8 cellular contexts compared by ENCODE assay signal in genomic region chr12:3752096-3752709, GRCh38. TPM values are rescaled to one million over a fixed set of nuclear protein-coding genes. Genes with fewer than 3 reads are reported as not detected.
A peak's percentile ranks its signal among the peaks of the same experiment; 100 is the strongest.
DNase-seq lines count a peak whose midpoint lies in the region; ATAC-seq lines count a peak whose summit lies in the region.

No MANE protein-coding gene starts in this region.

- intact Hi-C loops in naive thymus-derived CD4-positive, alpha-beta T cell (cut with micrococcal nuclease), result loop anchor here (1.0 to 5.0 kb wide), 17 partner anchors 24 to 955 kb away; partner anchors contain the start of genes AKAP3 (in 1 of the 2), CCND2 (in 1 of the 2), FOXM1 (in 1 of the 2) and ITFG2 (in 1 of the 2)

- in situ Hi-C loops in Caki2 (cut with HindIII; ENCODE audit: low pct_unique_long_range_greater_than_20kb, low sequenced_read_pairs), result no loop called here

- H3K9ac ChIP-seq in subcutaneous abdominal adipose tissue (ENCODE audit: low read length in 5 of 5), result peak overlapping the region in 4 of 5 donors; percentile 1 to 71 (median 58)

- H3K36me3 Mint-ChIP-seq in naive thymus-derived CD4-positive, alpha-beta T cell, result peaks cover 2 to 45% (median 5%) of the 10 kb centered on the region in 5 donors

- peak; percentile 67 for ATAC-seq in GM21381 (IDR thresholded peaks at IDR 0.05; ENCODE audit: unreplicated experiment)
- ATAC-seq in naive thymus-derived CD4-positive, alpha-beta T cell, result peak; percentile 77

- DNase-seq in Caki2 (ENCODE audit: low read depth) (peak; percentile 34), HT1080 (ENCODE audit: low read depth) (peak; percentile 75), iPS-NIHi11 (ENCODE audit: low spot score) (no peak)
- DNase-seq in activated CD4-positive, CD25-positive, alpha-beta regulatory T cell treated with anti-CD3 and anti-CD28 coated beads, Interleukin-2, amount 50 U/mL, for 16 hours (ENCODE audit: low read depth, low spot score), result peak; percentile 30
- peak; percentile 6 for DNase-seq in effector CD8-positive, alpha-beta T cell (lab: John Stamatoyannopoulos, UW)
- DNase-seq in naive thymus-derived CD4-positive, alpha-beta T cell, result peak; percentile 29 to 78 (median 72)

- peak overlapping the region; percentile 89 to 100 (median 94) for H3K4me3 Mint-ChIP-seq in naive thymus-derived CD4-positive, alpha-beta T cell

- peak overlapping the region; percentile 93 for H3K27ac ChIP-seq in naive thymus-derived CD4-positive, alpha-beta T cell (ENCODE audit: low read depth, low read length)
- peak overlapping the region; percentile 66 for H3K27ac ChIP-seq in subcutaneous abdominal adipose tissue (ENCODE audit: low read depth, low read length)

- no peaks in the 10 kb centered on the region for H3K27me3 ChIP-seq in naive thymus-derived CD4-positive, alpha-beta T cell (ENCODE audit: control insufficient read depth in 2 of 2, insufficient read depth in 2 of 2, low read length in 2 of 2)
- peaks cover 0 to 15% (median 5%) of the 10 kb centered on the region in 5 donors for H3K27me3 ChIP-seq in subcutaneous abdominal adipose tissue (ENCODE audit: control insufficient read depth in 5 of 5, insufficient read depth in 4 of 5, low read length in 5 of 5)

- peaks cover 0 to under 1% (median 0%) of the 10 kb centered on the region in 3 experiments for H3K36me3 ChIP-seq in naive thymus-derived CD4-positive, alpha-beta T cell (ENCODE audit: control insufficient read depth in 2 of 3, insufficient read depth in 3 of 3, low read length in 3 of 3)
- H3K36me3 ChIP-seq in subcutaneous abdominal adipose tissue (ENCODE audit: control insufficient read depth in 5 of 5, insufficient read depth in 5 of 5, low read length in 5 of 5), result no peaks in the 10 kb centered on the region

- peaks cover 46 to 77% (median 63%) of the 10 kb centered on the region in 7 donors for H3K4me1 Mint-ChIP-seq in naive thymus-derived CD4-positive, alpha-beta T cell

- no peaks in the 10 kb centered on the region for H3K27me3 Mint-ChIP-seq in naive thymus-derived CD4-positive, alpha-beta T cell

- H3K27ac Mint-ChIP-seq in naive thymus-derived CD4-positive, alpha-beta T cell, result peak overlapping the region; percentile 93 to 100 (median 97)

- POLR2A ChIA-PET in naive thymus-derived CD4-positive, alpha-beta T cell (lab: Charles Lee), result interaction anchor here (0.9 to 1.3 kb wide), 4 partner anchors 8 to 524 kb away, joined by 3 to 4 read pairs (median 3); partner anchors contain the start of gene PARP11

- peaks cover 32 to 41% of the 10 kb centered on the region in 2 donors for H3K4me1 ChIP-seq in naive thymus-derived CD4-positive, alpha-beta T cell (ENCODE audit: control insufficient read depth in 2 of 2, insufficient read depth in 2 of 2, low read length in 2 of 2)
- H3K4me1 ChIP-seq in subcutaneous abdominal adipose tissue (ENCODE audit: control insufficient read depth in 5 of 5, insufficient read depth in 5 of 5, low read length in 5 of 5), result peaks cover 0 to 28% (median 20%) of the 10 kb centered on the region in 5 donors

- H3K9me3 Mint-ChIP-seq in naive thymus-derived CD4-positive, alpha-beta T cell, result no peaks in the 10 kb centered on the region

- no peaks in the 10 kb centered on the region for H3K9me3 ChIP-seq in naive thymus-derived CD4-positive, alpha-beta T cell (ENCODE audit: control insufficient read depth in 2 of 3, low read length in 3 of 3)
- no peaks in the 10 kb centered on the region for H3K9me3 ChIP-seq in subcutaneous abdominal adipose tissue (ENCODE audit: control insufficient read depth in 5 of 5, low read length in 5 of 5)

- peak overlapping the region; percentile 77 for H3K4me3 ChIP-seq in naive thymus-derived CD4-positive, alpha-beta T cell (ENCODE audit: low read length)
- H3K4me3 ChIP-seq in subcutaneous abdominal adipose tissue (ENCODE audit: low read depth in 1 of 5, low read length in 5 of 5), result peak overlapping the region; percentile 61 to 72 (median 67)

- CTCF ChIA-PET in naive thymus-derived CD4-positive, alpha-beta T cell (lab: Charles Lee), result no interaction called here

RNA-seq across cellular contexts. Expression of gene CRACR2A, which starts 0.7 kb away (rescaled TPM):
- 0.27 TPM in 1 of 2 replicates, not detected in the other for total RNA-seq in Caki2 (2014; rRNA removed; shearing (Covaris generic); ENCODE audit: low replicate concordance)
- total RNA-seq in HT1080 (2014; rRNA removed; shearing (Covaris generic)), result 29.8 and 33.3 TPM in 2 replicates
- 17.0 and 18.4 TPM in 2 replicates for polyA plus RNA-seq in HT1080 (2015; cell fraction: cytosol; rRNA removed)
- 15.3 and 21.0 TPM in 2 replicates for polyA plus RNA-seq in HT1080 (2015; cell fraction: nucleus; rRNA removed)
- total RNA-seq in naive thymus-derived CD4-positive, alpha-beta T cell, result 10 to 100 TPM; 31.4 to 40.3 (median 39.4) TPM
- 10 to 100 TPM in 1 of 2 donors, 1 to 10 TPM in 1; 8.2 to 19.9 TPM for polyA plus RNA-seq in naive thymus-derived CD4-positive, alpha-beta T cell

Comparison
In these comparisons a context has a peak if more than half of its experiments do, and no peak if none do; other contexts are left out.
1. RNA of gene CRACR2A, which starts 0.7 kb away (total RNA-seq): 31.4 to 40.3 TPM in naive thymus-derived CD4-positive, alpha-beta T cell and 29.8 to 33.3 TPM in HT1080; 0.27 TPM in Caki2; every median in the first group is over 10 times any median in the second.